17 cellular contexts compared by ENCODE assay signal in the genomic region with DNA sequence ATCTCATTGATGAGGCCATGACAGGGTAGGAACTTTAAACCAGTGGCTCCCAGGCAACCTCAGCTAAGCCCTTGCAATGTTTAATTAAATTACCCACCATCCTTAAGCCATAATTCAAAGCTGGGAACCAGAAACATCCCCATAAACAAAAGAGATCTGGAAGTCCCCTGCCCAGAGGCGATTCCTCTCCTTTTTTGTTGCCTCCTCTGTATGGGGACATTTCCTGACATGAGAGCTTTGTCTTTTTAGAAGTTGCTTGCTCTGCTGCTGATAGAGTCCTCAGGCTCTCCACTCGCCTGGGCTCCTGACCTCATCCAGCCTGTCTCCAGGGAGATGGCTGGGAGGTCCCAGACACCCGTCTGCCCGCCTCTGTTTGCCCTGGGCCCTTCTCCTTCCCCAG. TPM values are rescaled to one million over a fixed set of nuclear protein-coding genes. Genes with fewer than 3 reads are reported as not detected.
DNase-seq lines count a peak whose midpoint lies in the region; ATAC-seq and TF ChIP-seq lines count a peak whose summit lies in the region.
"Had no signal": no experiment of that assay in that cellular context is flagged by ENCODE, and none has a peak within 500 bp of the region (broad histone marks: within the 10 kb centered on the region; RNA-seq: fewer than 3 reads in every experiment).

No MANE protein-coding gene starts in this region.

- TF ChIP-seq CTCF in mesothelial cell of epicardium (IDR thresholded peaks at IDR 0.05; ENCODE audit: unreplicated experiment): no peak
- no peak for TF ChIP-seq CTCF in lower leg skin (IDR thresholded peaks at IDR 0.05)

- H3K9ac ChIP-seq in subcutaneous abdominal adipose tissue (ENCODE audit: low read length in 5 of 5): peak overlapping the region; percentile 56 to 93 (median 78)

- peaks cover 0 to 63% (median 46%) of the 10 kb centered on the region in 5 donors for H3K4me1 ChIP-seq in subcutaneous abdominal adipose tissue (ENCODE audit: control insufficient read depth in 5 of 5, insufficient read depth in 5 of 5, low read length in 5 of 5)

- H3K9me3 ChIP-seq in subcutaneous abdominal adipose tissue (ENCODE audit: control insufficient read depth in 5 of 5, low read length in 5 of 5): no peaks in the 10 kb centered on the region
- H3K9me3 ChIP-seq: mucosa of descending colon had no signal

- no peaks in the 10 kb centered on the region for H3K9me3 Mint-ChIP-seq in mesothelial cell of epicardium

- peaks cover 42% of the 10 kb centered on the region for H3K4me1 Mint-ChIP-seq in mesothelial cell of epicardium

- H3K27ac ChIP-seq in subcutaneous abdominal adipose tissue (ENCODE audit: low read depth, low read length): peak overlapping the region; percentile 83

- peak overlapping the region; percentile 96 for H3K27ac Mint-ChIP-seq in mesothelial cell of epicardium
- H3K27ac Mint-ChIP-seq: activated CD4-positive, alpha-beta T cell treated with anti-CD3 and anti-CD28 coated beads for 36 hours; activated T-helper 2 cell treated with anti-CD3 and anti-CD28 coated beads, Interferon-gamma antibody, Interleukin-2, Interleukin-4, amounts not matched to agents 10 μg/mL and 5 μg/mL and 100 μg/mL, durations not matched to agents 14 hours and 24 hours and 36 hours had no signal

- DNase-seq in NCI-H82 treated with DMSO at 0.1 percent for 48 hours (lab: John Stamatoyannopoulos, UW; ENCODE audit: unreplicated experiment) (peak; percentile 31), ecto neural progenitor cell (ENCODE audit: low spot score) (peak; percentile 57), mesothelial cell of epicardium (ENCODE audit: low spot score in 2 of 2, unreplicated experiment in 2 of 2) (no peak), AG08396 (ENCODE audit: low spot score) (no peak), left cardiac atrium (no peak), lower leg skin (ENCODE audit: low spot score in 2 of 2) (no peak)
- DNase-seq: cerebellar nuclear complex; Kasumi-1; NCI-H446; stimulated activated CD4-positive, alpha-beta T cell treated with anti-CD3 and anti-CD28 coated beads, Interleukin-15, amount 100 ng/mL, for 24 hours had no signal

- 60 to 69% methylated on average over 4 of the region's 4 CpGs for WGBS in lower leg skin, 2 donors

- intact Hi-C loops in left cardiac atrium (cut with DNase I) (loop anchor here in 1 of 2 donors (10.0 kb wide), 1 partner anchor 500 kb away; no protein-coding TSS in a partner anchor), lower leg skin (cut with DNase I; ENCODE audit: low total_unique reads) (no loop called here)

- no peak for ATAC-seq in GM19328 (IDR thresholded peaks at IDR 0.05; ENCODE audit: unreplicated experiment)
- no peak for ATAC-seq in left cardiac atrium
- ATAC-seq: HCT116, SK-N-SH treated with all-trans-retinoic acid at 6 μM for 48 hours had no signal

- TF ChIP-seq POLR2A in lower leg skin (IDR thresholded peaks at IDR 0.05): no peak

- no peaks in the 10 kb centered on the region for H3K27me3 ChIP-seq in subcutaneous abdominal adipose tissue (ENCODE audit: control insufficient read depth in 5 of 5, insufficient read depth in 4 of 5, low read length in 5 of 5)

- H3K27me3 Mint-ChIP-seq in mesothelial cell of epicardium (ENCODE audit: low read depth): no peaks in the 10 kb centered on the region

- H3K4me3 ChIP-seq in subcutaneous abdominal adipose tissue (ENCODE audit: low read depth in 1 of 5, low read length in 5 of 5) (peak overlapping the region in 2 of 5 donors; percentile 12 to 87), lower leg skin (ENCODE audit: low read depth, poor library complexity, severe bottlenecking) (no peak overlapping the region)
- H3K4me3 ChIP-seq: mucosa of descending colon had no signal

- peaks cover 0 to 11% (median 0%) of the 10 kb centered on the region in 5 donors for H3K36me3 ChIP-seq in subcutaneous abdominal adipose tissue (ENCODE audit: control insufficient read depth in 5 of 5, insufficient read depth in 5 of 5, low read length in 5 of 5)

- peak overlapping the region; percentile 92 for H3K4me3 Mint-ChIP-seq in mesothelial cell of epicardium
- H3K4me3 Mint-ChIP-seq: activated CD4-positive, alpha-beta T cell treated with anti-CD3 and anti-CD28 coated beads for 36 hours had no signal

- H3K36me3 Mint-ChIP-seq in mesothelial cell of epicardium: peaks cover 15% of the 10 kb centered on the region

RNA-seq across cellular contexts. Expression of a gene that starts 3.2 kb away (rescaled TPM):
- total RNA-seq in mesothelial cell of epicardium (37.7 to 42.3 TPM (median 39.4 TPM) in 3 replicates), left cardiac atrium (1 to 10 TPM; 3.6 to 5.0 TPM), lower leg skin (1 to 10 TPM; 1.2 to 6.4 (median 3.4) TPM)

RNA-seq across cellular contexts. Expression of a gene that starts 32.4 kb away (rescaled TPM):
- 40.5 to 41.7 TPM (median 40.8 TPM) in 3 replicates for total RNA-seq in mesothelial cell of epicardium
- total RNA-seq in left cardiac atrium: 10 to 100 TPM in 1 of 2 donors, 1 to 10 TPM in 1; 7.8 to 14.6 TPM
- 10 to 100 TPM; 14.9 to 25.0 (median 20.9) TPM for total RNA-seq in lower leg skin

RNA-seq across cellular contexts. Expression of a gene that starts 37.6 kb away (rescaled TPM):
- total RNA-seq in mesothelial cell of epicardium (not detected in 3 replicates), left cardiac atrium (10 to 100 TPM; 16.4 to 38.1 TPM), lower leg skin (1 to 10 TPM; 2.1 to 6.9 (median 3.8) TPM)
- total RNA-seq: activated CD4-positive, alpha-beta T cell treated with anti-CD3 and anti-CD28 coated beads for 36 hours had no signal

Comparison
In these comparisons a context has a peak if more than half of its experiments do, and no peak if none do; other contexts are left out.
1. DNase-seq: peak in NCI-H82 treated with DMSO at 0.1 percent for 48 hours (single experiment) and ecto neural progenitor cell (single experiment); none in mesothelial cell of epicardium (0 of 2), AG08396 (single experiment), left cardiac atrium (single experiment) and lower leg skin (0 of 2).